In genomic region chr6:33673847-33674246, GRCh38 we compare ENCODE assay signal across 22 cellular contexts.
"Had no signal": no experiment of that assay in that cellular context is flagged by ENCODE, and none has a peak within 500 bp of the region (broad histone marks: within the 10 kb centered on the region; RNA-seq: fewer than 3 reads in every experiment).

No MANE protein-coding gene starts in this region.

- H3K27me3 ChIP-seq: brain microvascular endothelial cell, gastrocnemius medialis, heart right ventricle, neutrophil, thyroid gland had no signal

- H3K27ac Mint-ChIP-seq: activated CD4-positive, alpha-beta T cell treated with anti-CD3 and anti-CD28 coated beads, Interleukin-2, amount 10 ng/mL, durations not matched to agents 7 days and 5 days; activated T-cell treated with anti-CD3 and anti-CD28 coated beads, Interleukin-2, amount 50 U/mL, for 72 hours had no signal

- ATAC-seq: activated T-cell treated with anti-CD3 and anti-CD28 coated beads, Interleukin-2, amount 50 U/mL, for 72 hours; left colon; mucosa of descending colon; naive thymus-derived CD4-positive, alpha-beta T cell; stimulated activated naive B cell treated with anti-CD40 and anti-IgM and Interleukin-4, amounts not matched to agents 10 μg/mL and 1 μg/mL and 100 μg/mL, for 72 hours had no signal

- H3K4me3 ChIP-seq: gastrocnemius medialis, heart right ventricle, lung, mucosa of descending colon, thyroid gland had no signal

- FAIRE-seq: urothelium cell line had no signal

- DNase-seq: activated CD4-positive, alpha-beta T cell treated with anti-CD3 and anti-CD28 coated beads, Interleukin-2, amount 10 ng/mL, durations not matched to agents 7 days and 5 days; activated CD4-positive, CD25-positive, alpha-beta regulatory T cell; activated CD8-positive, alpha-beta memory T cell treated with anti-CD3 and anti-CD28 coated beads, Interleukin-2, amount 50 U/mL, for 48 hours; activated gamma-delta T cell; activated T-cell treated with anti-CD3 and anti-CD28 coated beads, Interleukin-2, amount 50 U/mL, for 72 hours; brain microvascular endothelial cell; erythroblast; gastrocnemius medialis; heart right ventricle; left colon; mucosa of descending colon; naive thymus-derived CD4-positive, alpha-beta T cell; posterior cingulate gyrus; retina; stimulated activated CD4-positive, alpha-beta T cell treated with anti-CD3 and anti-CD28 coated beads, Interleukin-12 subunit alpha, Interleukin-12 subunit beta, amount 100 ng/mL, for 4 hours; stimulated activated naive B cell treated with anti-CD40 and anti-IgM and Interleukin-4, amounts not matched to agents 10 μg/mL and 1 μg/mL and 100 μg/mL, for 72 hours; T-helper 2 cell; thyroid gland had no signal

- H3K4me3 Mint-ChIP-seq: activated CD4-positive, alpha-beta T cell treated with anti-CD3 and anti-CD28 coated beads, Interleukin-2, amount 10 ng/mL, durations not matched to agents 7 days and 5 days; activated T-cell treated with anti-CD3 and anti-CD28 coated beads, Interleukin-2, amount 50 U/mL, for 72 hours; naive thymus-derived CD4-positive, alpha-beta T cell; stimulated activated naive B cell treated with anti-CD40 and anti-IgM and Interleukin-4, amounts not matched to agents 10 μg/mL and 1 μg/mL and 100 μg/mL, for 72 hours had no signal

- H3K36me3 ChIP-seq: brain microvascular endothelial cell, gastrocnemius medialis, neutrophil had no signal

- H3K4me1 ChIP-seq: thyroid gland had no signal

- H3K9me3 ChIP-seq: gastrocnemius medialis, heart right ventricle, mucosa of descending colon, neutrophil, thyroid gland had no signal

- H3K27me3 Mint-ChIP-seq: activated CD4-positive, alpha-beta T cell treated with anti-CD3 and anti-CD28 coated beads, Interleukin-2, amount 10 ng/mL, durations not matched to agents 7 days and 5 days; naive thymus-derived CD4-positive, alpha-beta T cell; stimulated activated naive B cell treated with anti-CD40 and anti-IgM and Interleukin-4, amounts not matched to agents 10 μg/mL and 1 μg/mL and 100 μg/mL, for 72 hours had no signal

- H3K9me3 Mint-ChIP-seq: activated CD4-positive, alpha-beta T cell treated with anti-CD3 and anti-CD28 coated beads, Interleukin-2, amount 10 ng/mL, durations not matched to agents 7 days and 5 days; activated naive CD4-positive, alpha-beta T cell treated with anti-CD3 and anti-CD28 coated beads, Interleukin-2, amount 50 U/mL, for 72 hours; activated T-cell treated with anti-CD3 and anti-CD28 coated beads, Interleukin-2, amount 50 U/mL, for 72 hours; naive thymus-derived CD4-positive, alpha-beta T cell; stimulated activated naive B cell treated with anti-CD40 and anti-IgM and Interleukin-4, amounts not matched to agents 10 μg/mL and 1 μg/mL and 100 μg/mL, for 72 hours had no signal

- H3K27ac ChIP-seq: brain microvascular endothelial cell, heart right ventricle, neutrophil, thyroid gland had no signal
